Comparison of ENCODE assay signal across 1 cellular context in genomic region chr3:10474847-10475246, GRCh38.
TF ChIP-seq lines count a peak whose summit lies in the region.

No MANE protein-coding gene starts in this region.

TF ChIP-seq in IMR-90, 13 proteins besides CTCF, POLR2A, EP300 and RAD21 (continued from another document):
- TF ChIP-seq ELK1 (IDR thresholded peaks at IDR 0.05; ENCODE audit: borderline replicate concordance, low read depth, low read length): no peak
- TF ChIP-seq RFX5 (IDR thresholded peaks at IDR 0.05; ENCODE audit: low read depth, low read length): no peak
- TF ChIP-seq MAFK (IDR thresholded peaks at IDR 0.05; ENCODE audit: low read depth, low read length): no peak
